29 cellular contexts compared by ENCODE assay signal in the genomic region with DNA sequence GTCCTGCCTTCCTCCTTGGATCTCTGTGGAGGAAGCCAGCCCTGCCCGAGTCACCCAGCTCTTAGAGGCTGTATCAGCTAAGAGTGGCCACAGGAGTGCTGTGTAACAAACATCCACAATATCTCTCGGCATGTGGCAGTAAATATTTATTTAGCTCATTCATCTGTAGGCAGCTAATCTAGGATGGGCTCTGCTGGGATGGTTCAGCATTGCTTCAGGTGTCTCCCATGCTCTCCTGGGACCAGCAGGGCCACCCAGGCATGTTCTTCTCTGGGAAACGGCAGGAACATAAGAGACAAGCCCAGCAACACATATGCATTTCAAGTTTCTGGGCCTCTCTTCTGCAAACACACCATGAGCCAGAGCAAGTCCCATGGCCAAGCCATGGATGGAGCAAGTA. TPM values are rescaled to one million over a fixed set of nuclear protein-coding genes. Genes with fewer than 3 reads are reported as not detected.
"Had no signal": no experiment of that assay in that cellular context is flagged by ENCODE, and none has a peak within 500 bp of the region (broad histone marks: within the 10 kb centered on the region; RNA-seq: fewer than 3 reads in every experiment).

No MANE protein-coding gene starts in this region.

- H3K27me3 ChIP-seq: brain microvascular endothelial cell, cardiac muscle cell, Peyer's patch had no signal

- H3K27ac Mint-ChIP-seq: activated CD4-positive, alpha-beta T cell treated with anti-CD3 and anti-CD28 coated beads, Interleukin-2, amount 10 ng/mL, durations not matched to agents 24 days and 14 days; activated CD8-positive, alpha-beta memory T cell treated with anti-CD3 and anti-CD28 coated beads, Interleukin-2, amount 10 ng/mL, durations not matched to agents 7 days and 5 days; T-helper 2 cell treated with Interferon-gamma antibody and Interleukin-4, amounts not matched to agents 5 μg/mL and 100 μg/mL, for 36 hours had no signal

- H3K4me1 ChIP-seq: Peyer's patch, SJSA1 had no signal

- H3K27me3 Mint-ChIP-seq: activated CD4-positive, alpha-beta T cell treated with anti-CD3 and anti-CD28 coated beads, Interleukin-2, amount 10 ng/mL, durations not matched to agents 24 days and 14 days; activated CD8-positive, alpha-beta memory T cell treated with anti-CD3 and anti-CD28 coated beads, Interleukin-2, amount 10 ng/mL, durations not matched to agents 7 days and 5 days; activated naive CD4-positive, alpha-beta T cell treated with anti-CD3 and anti-CD28 coated beads, Interleukin-2, amount 50 U/mL, for 24 hours had no signal

- H3K36me3 ChIP-seq: brain microvascular endothelial cell, Peyer's patch, SJSA1 had no signal

- DNase-seq: activated CD4-positive, alpha-beta T cell treated with anti-CD3 and anti-CD28 coated beads for 1 hour; activated CD4-positive, alpha-beta T cell treated with anti-CD3 and anti-CD28 coated beads, Interleukin-2, amount 10 ng/mL, durations not matched to agents 24 days and 14 days; activated CD4-positive, alpha-beta T cell treated with anti-CD3 and anti-CD28 coated beads, Interleukin-2, amount 50 U/mL, for 48 hours; activated CD8-positive, alpha-beta memory T cell treated with anti-CD3 and anti-CD28 coated beads, Interleukin-2, amount 10 ng/mL, durations not matched to agents 7 days and 5 days; activated gamma-delta T cell treated with Interleukin-2 at 50 U/mL for 16 hours; activated T-cell treated with anti-CD3 and anti-CD28 coated beads, Interleukin-2, amount 50 U/mL, for 4 hours; brain microvascular endothelial cell; cerebellar nuclear complex; IMR-90; KBM-7; NCI-H1048; NCI-H146; NCI-H1930; NCI-H2171 treated with DMSO at 0.1 percent for 48 hours; NCI-H345; NCI-H510A; NCI-H526 treated with DMSO at 0.1 percent for 48 hours; NCI-H82; NK-92 treated with Interleukin-12 subunit alpha and Interleukin-12 subunit beta, amount 100 ng/mL, for 24 hours; SHP77; SW 1271 had no signal

- H3K27ac ChIP-seq: brain microvascular endothelial cell, cardiac muscle cell, Peyer's patch, RWPE1, SJSA1 had no signal

- ATAC-seq: activated CD8-positive, alpha-beta memory T cell treated with anti-CD3 and anti-CD28 coated beads, Interleukin-2, amount 10 ng/mL, durations not matched to agents 7 days and 5 days; SK-N-SH treated with all-trans-retinoic acid at 6 μM for 48 hours had no signal

- H3K4me3 ChIP-seq: cardiac muscle cell, Peyer's patch, SJSA1 had no signal

- H3K9me3 ChIP-seq: SJSA1 had no signal

- H3K4me3 Mint-ChIP-seq: activated CD4-positive, alpha-beta T cell treated with anti-CD3 and anti-CD28 coated beads, Interleukin-2, amount 10 ng/mL, durations not matched to agents 24 days and 14 days; activated CD8-positive, alpha-beta memory T cell treated with anti-CD3 and anti-CD28 coated beads, Interleukin-2, amount 10 ng/mL, durations not matched to agents 7 days and 5 days; activated naive CD4-positive, alpha-beta T cell treated with anti-CD3 and anti-CD28 coated beads, Interleukin-2, amount 50 U/mL, for 24 hours; activated T-cell treated with anti-CD3 and anti-CD28 coated beads, Interleukin-2, amount 50 U/mL, for 4 hours; T-helper 2 cell treated with Interferon-gamma antibody and Interleukin-4, amounts not matched to agents 5 μg/mL and 100 μg/mL, for 36 hours had no signal

RNA-seq across cellular contexts. Expression of a gene that starts 56.1 kb away (rescaled TPM):
- total RNA-seq: IMR-90, LHCN-M2, SJSA1 had no signal
- polyA plus RNA-seq: IMR-90 had no signal
